ENCODE assay signal across 8 cellular contexts in the genomic region with DNA sequence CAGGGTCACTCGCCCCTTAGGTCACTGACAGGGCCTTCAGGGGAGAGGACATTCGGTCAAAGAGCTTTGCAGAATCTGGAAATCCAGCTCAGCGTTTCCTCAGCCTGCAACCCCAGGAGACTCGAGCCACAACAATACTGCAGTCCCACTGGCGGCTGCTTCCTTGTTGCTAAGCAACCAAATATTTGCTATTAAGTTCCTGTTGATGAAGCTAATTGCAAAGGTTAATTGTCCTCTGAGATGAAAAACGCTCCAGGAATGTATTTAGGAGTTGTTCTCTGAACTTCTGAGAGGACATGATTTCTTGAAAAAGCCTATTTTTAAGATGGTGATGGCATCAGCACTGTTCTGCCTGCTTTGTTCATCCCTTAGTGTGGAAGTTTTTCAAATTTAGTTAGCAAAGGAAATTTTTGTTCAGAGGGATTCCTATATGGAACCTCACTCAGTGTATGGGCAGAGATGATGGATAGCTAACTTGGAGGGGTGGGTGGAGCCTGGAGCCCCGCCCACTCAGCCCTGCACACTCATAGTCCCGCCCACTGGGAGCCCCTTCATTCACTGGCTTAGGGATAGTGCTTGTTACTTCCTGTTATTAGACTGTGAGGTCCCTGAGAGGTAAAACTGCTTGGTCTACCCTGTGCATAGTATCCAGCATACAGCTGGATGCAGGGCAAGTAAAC.
DNase-seq lines count a peak whose midpoint lies in the region; ATAC-seq and TF ChIP-seq lines count a peak whose summit lies in the region.

No MANE protein-coding gene starts in this region.

- H3K4me3 Mint-ChIP-seq in activated T-helper 1 cell treated with anti-CD3 and anti-CD28 coated beads, Interleukin-12 subunit alpha, Interleukin-12 subunit beta, Interleukin-2, Interleukin-4 antibody, amounts not matched to agents 30 ng/mL and 10 ng/mL and 1 ng/mL, durations not matched to agents 14 hours and 24 hours and 36 hours = no peak overlapping the region
- H3K4me3 Mint-ChIP-seq in activated T-cell treated with anti-CD3 and anti-CD28 coated beads, Interleukin-2, amount 50 U/mL, for 4 hours = no peak overlapping the region

- DNase-seq in activated T-helper 1 cell treated with Interleukin-2 at 50 U/mL for 16 hours (ENCODE audit: low read depth) (peak; percentile 8), KBM-7 (peak; percentile 73), hepatocyte (ENCODE audit: low spot score) (peak; percentile 65)
- no peak for DNase-seq in activated T-helper 1 cell treated with anti-CD3 and anti-CD28 coated beads, Interleukin-12 subunit alpha, Interleukin-12 subunit beta, Interleukin-2, Interleukin-4 antibody, amounts not matched to agents 30 ng/mL and 10 ng/mL and 1 ng/mL, durations not matched to agents 14 hours and 24 hours and 36 hours (ENCODE audit: low spot score)
- peak; percentile 22 for DNase-seq in activated T-cell treated with anti-CD3 and anti-CD28 coated beads, Interleukin-2, amount 50 U/mL, for 4 hours
- DNase-seq in stimulated activated CD4-positive, alpha-beta T cell treated with anti-CD3 and anti-CD28 coated beads, Interleukin-4, amount 100 ng/mL, for 24 hours = peak; percentile 12

- H3K36me3 ChIP-seq in hepatocyte (replicated peaks; ENCODE audit: insufficient read depth, low read depth) = no peaks in the 10 kb centered on the region

- no peak overlapping the region for H3K4me2 ChIP-seq in hepatocyte

- in situ Hi-C loops in KBM-7 (cut with MboI; ENCODE audit: low pct_unique_long_range_greater_than_20kb, low sequenced_read_pairs) = no loop called here

- no peak overlapping the region for H2AFZ ChIP-seq in hepatocyte

- H3K27me3 ChIP-seq in hepatocyte = no peaks in the 10 kb centered on the region

- H3K9me3 ChIP-seq in hepatocyte (ENCODE audit: low read depth) = no peaks in the 10 kb centered on the region

- no peaks in the 10 kb centered on the region for H3K9me2 ChIP-seq in hepatocyte (replicated peaks; ENCODE audit: insufficient read depth)

- no peak for TF ChIP-seq CTCF in hepatocyte (IDR thresholded peaks at IDR 0.05; ENCODE audit: poor library complexity)

- H3K79me2 ChIP-seq in hepatocyte = no peaks in the 10 kb centered on the region

- intact Hi-C loops in activated T-helper 1 cell treated with anti-CD3 and anti-CD28 coated beads, Interleukin-12 subunit alpha, Interleukin-12 subunit beta, Interleukin-2, Interleukin-4 antibody, amounts not matched to agents 30 ng/mL and 10 ng/mL and 1 ng/mL, durations not matched to agents 14 hours and 24 hours and 36 hours (cut with micrococcal nuclease) = no loop called here

- H3K27ac ChIP-seq in hepatocyte = peak overlapping the region; percentile 32

- no peak overlapping the region for H3K27ac Mint-ChIP-seq in activated T-helper 1 cell treated with anti-CD3 and anti-CD28 coated beads, Interleukin-12 subunit alpha, Interleukin-12 subunit beta, Interleukin-2, Interleukin-4 antibody, amounts not matched to agents 30 ng/mL and 10 ng/mL and 1 ng/mL, durations not matched to agents 14 hours and 24 hours and 36 hours

- no peaks in the 10 kb centered on the region for H3K36me3 Mint-ChIP-seq in activated T-helper 1 cell treated with anti-CD3 and anti-CD28 coated beads, Interleukin-12 subunit alpha, Interleukin-12 subunit beta, Interleukin-2, Interleukin-4 antibody, amounts not matched to agents 30 ng/mL and 10 ng/mL and 1 ng/mL, durations not matched to agents 14 hours and 24 hours and 36 hours (ENCODE audit: low read depth)
- no peaks in the 10 kb centered on the region for H3K36me3 Mint-ChIP-seq in activated T-cell treated with anti-CD3 and anti-CD28 coated beads, Interleukin-2, amount 50 U/mL, for 4 hours (ENCODE audit: insufficient read depth)

- WGBS in hepatocyte (ENCODE audit: low lambda C conversion rate, missing lambda C conversion rate) = 39% methylated on average over 8 of the region's 8 CpGs

- no peaks in the 10 kb centered on the region for H3K27me3 Mint-ChIP-seq in activated T-helper 1 cell treated with anti-CD3 and anti-CD28 coated beads, Interleukin-12 subunit alpha, Interleukin-12 subunit beta, Interleukin-2, Interleukin-4 antibody, amounts not matched to agents 30 ng/mL and 10 ng/mL and 1 ng/mL, durations not matched to agents 14 hours and 24 hours and 36 hours (ENCODE audit: insufficient read depth)
- H3K27me3 Mint-ChIP-seq in activated T-cell treated with anti-CD3 and anti-CD28 coated beads, Interleukin-2, amount 50 U/mL, for 4 hours (ENCODE audit: low read depth) = no peaks in the 10 kb centered on the region

- H3K4me1 ChIP-seq in hepatocyte (ENCODE audit: insufficient read depth) = no peaks in the 10 kb centered on the region

- no peaks in the 10 kb centered on the region for H4K20me1 ChIP-seq in hepatocyte (ENCODE audit: insufficient read depth, poor library complexity, severe bottlenecking)

- H3K4me1 Mint-ChIP-seq in activated T-helper 1 cell treated with anti-CD3 and anti-CD28 coated beads, Interleukin-12 subunit alpha, Interleukin-12 subunit beta, Interleukin-2, Interleukin-4 antibody, amounts not matched to agents 30 ng/mL and 10 ng/mL and 1 ng/mL, durations not matched to agents 14 hours and 24 hours and 36 hours (ENCODE audit: low read depth) = no peaks in the 10 kb centered on the region
- H3K4me1 Mint-ChIP-seq in activated T-cell treated with anti-CD3 and anti-CD28 coated beads, Interleukin-2, amount 50 U/mL, for 4 hours (ENCODE audit: low read depth) = peaks cover 29% of the 10 kb centered on the region

- peaks cover 16% of the 10 kb centered on the region for H3K9me3 Mint-ChIP-seq in activated T-helper 1 cell treated with anti-CD3 and anti-CD28 coated beads, Interleukin-12 subunit alpha, Interleukin-12 subunit beta, Interleukin-2, Interleukin-4 antibody, amounts not matched to agents 30 ng/mL and 10 ng/mL and 1 ng/mL, durations not matched to agents 14 hours and 24 hours and 36 hours
- H3K9me3 Mint-ChIP-seq in activated T-cell treated with anti-CD3 and anti-CD28 coated beads, Interleukin-2, amount 50 U/mL, for 4 hours = no peaks in the 10 kb centered on the region

- no peak overlapping the region for H3K4me3 ChIP-seq in hepatocyte

- peak; percentile 43 to 60 for ATAC-seq in activated T-cell treated with anti-CD3 and anti-CD28 coated beads, Interleukin-2, amount 50 U/mL, for 4 hours
- ATAC-seq in HG03457 (IDR thresholded peaks at IDR 0.05; ENCODE audit: unreplicated experiment) (no peak), GM18520 (IDR thresholded peaks at IDR 0.05; ENCODE audit: unreplicated experiment) (no peak)

Comparison
In these comparisons a context has a peak if more than half of its experiments do, and no peak if none do; other contexts are left out.
1. ATAC-seq: peak in activated T-cell treated with anti-CD3 and anti-CD28 coated beads, Interleukin-2, amount 50 U/mL, for 4 hours (2 of 2); none in HG03457 (single experiment) and GM18520 (single experiment).